15 cellular contexts compared by ENCODE assay signal in the genomic region with DNA sequence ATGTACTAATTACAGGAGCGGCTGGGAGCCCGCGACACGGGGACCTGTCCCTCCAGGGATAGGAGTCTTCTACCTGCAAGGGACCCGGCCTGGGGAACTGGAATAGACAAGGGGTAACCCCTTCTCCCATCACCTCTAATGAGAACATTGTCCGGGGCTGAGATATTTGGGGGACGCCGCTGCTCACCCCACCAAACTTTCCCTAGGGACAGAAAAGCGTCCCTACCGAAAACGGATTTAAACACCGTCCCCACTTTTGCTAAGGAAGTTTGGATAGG. TPM values are rescaled to one million over a fixed set of nuclear protein-coding genes. Genes with fewer than 3 reads are reported as not detected.
DNase-seq lines count a peak whose midpoint lies in the region; ATAC-seq and TF ChIP-seq lines count a peak whose summit lies in the region.
"Had no signal": no experiment of that assay in that cellular context is flagged by ENCODE, and none has a peak within 500 bp of the region (broad histone marks: within the 10 kb centered on the region; RNA-seq: fewer than 3 reads in every experiment).

No MANE protein-coding gene starts in this region.

- peaks cover 12% of the 10 kb centered on the region; the same call in 1 of the 2 replicates for H3K9me3 ChIP-seq in AG04450 (ENCODE audit: control insufficient read depth, insufficient read depth, low read length)
- H3K9me3 ChIP-seq in right cardiac atrium (ENCODE audit: control insufficient read depth, low read length), result no peaks in the 10 kb centered on the region
- no peaks in the 10 kb centered on the region for H3K9me3 ChIP-seq in trophoblast cell (ENCODE audit: insufficient read depth, low read depth, low read length)
- H3K9me3 ChIP-seq in A673 (ENCODE audit: low read depth, low read length, poor library complexity, severe bottlenecking), result no peaks in the 10 kb centered on the region
- H3K9me3 ChIP-seq: adrenal gland had no signal

- H3K27me3 ChIP-seq in AG04450 (ENCODE audit: control insufficient read depth, insufficient read depth, low read length) (peaks cover 27% of the 10 kb centered on the region), right cardiac atrium (ENCODE audit: control insufficient read depth, insufficient read depth) (no peaks in the 10 kb centered on the region), trophoblast cell (ENCODE audit: insufficient read depth, low read length) (peaks cover 9% of the 10 kb centered on the region), A673 (replicated peaks; ENCODE audit: insufficient read depth, low read depth, low read length, poor library complexity) (no peaks in the 10 kb centered on the region)

- in situ Hi-C loops in astrocyte of the cerebellum (cut with HindIII; ENCODE audit: low sequenced_read_pairs), result no loop called here

- ATAC-seq in right cardiac atrium (no peak), GM18858 (IDR thresholded peaks at IDR 0.05; ENCODE audit: unreplicated experiment) (no peak)
- ATAC-seq: activated CD8-positive, alpha-beta T cell treated with anti-CD3 and anti-CD28 coated beads, Interleukin-2, amount 10 ng/mL, durations not matched to agents 7 days and 5 days had no signal

- H3K79me2 ChIP-seq in trophoblast cell (ENCODE audit: control insufficient read depth, insufficient read depth, low read length, poor library complexity), result peaks cover 13% of the 10 kb centered on the region

- H3K23ac ChIP-seq in trophoblast cell (ENCODE audit: low read length), result no peak overlapping the region

- H3K27ac ChIP-seq in AG04450 (ENCODE audit: low read depth, low read length), result peak overlapping the region; percentile 11
- H3K27ac ChIP-seq in right cardiac atrium (ENCODE audit: low read length), result no peak overlapping the region
- H3K27ac ChIP-seq in trophoblast cell (ENCODE audit: low read depth, low read length), result no peak overlapping the region
- no peak overlapping the region for H3K27ac ChIP-seq in A673 (ENCODE audit: low read depth, low read length, poor library complexity, severe bottlenecking)
- H3K27ac ChIP-seq: adrenal gland; BLaER1 treated with 17β-estradiol and CSF1 and Interleukin-3, amounts not matched to agents 10 nM and 100 nM; HL-60 had no signal

- H2AK5ac ChIP-seq in trophoblast cell (ENCODE audit: low read length), result no peak overlapping the region

- no peaks in the 10 kb centered on the region for H3K36me3 ChIP-seq in trophoblast cell (ENCODE audit: control insufficient read depth in 1 of 2, insufficient read depth in 2 of 2, low read length in 2 of 2)
- no peaks in the 10 kb centered on the region for H3K36me3 ChIP-seq in A673 (ENCODE audit: insufficient read depth, low read length, poor library complexity, severe bottlenecking)
- H3K36me3 ChIP-seq: adrenal gland; BLaER1 treated with 17β-estradiol and CSF1 and Interleukin-3, amounts not matched to agents 10 nM and 100 nM had no signal

- H3K4me2 ChIP-seq in trophoblast cell (ENCODE audit: low read length), result peak overlapping the region; percentile 81
- H3K4me2 ChIP-seq: BLaER1 treated with 17β-estradiol and CSF1 and Interleukin-3, amounts not matched to agents 10 nM and 100 nM had no signal

- POLR2A ChIA-PET in AG04450 (lab: Yijun Ruan, JAX) (no interaction called here), A673 (lab: Charles Lee; ENCODE audit: low non-redundant PET) (no interaction called here)

- H3K4me1 ChIP-seq in right cardiac atrium (ENCODE audit: control insufficient read depth, insufficient read depth, low read length), result peaks cover 5% of the 10 kb centered on the region
- H3K4me1 ChIP-seq in trophoblast cell (ENCODE audit: control insufficient read depth in 1 of 2, insufficient read depth in 2 of 2, low read length in 2 of 2), result peaks cover 20 to 28% of the 10 kb centered on the region in 2 experiments
- peaks cover 20% of the 10 kb centered on the region for H3K4me1 ChIP-seq in A673 (ENCODE audit: insufficient read depth, low read length, poor library complexity, severe bottlenecking)
- H3K4me1 ChIP-seq: BLaER1 treated with 17β-estradiol and CSF1 and Interleukin-3, amounts not matched to agents 10 nM and 100 nM had no signal

- no peak overlapping the region for H4K12ac ChIP-seq in trophoblast cell (ENCODE audit: low read depth, low read length)

- no peak for DNase-seq in AG04450 (ENCODE audit: low read depth, low spot score)
- DNase-seq in astrocyte of the cerebellum (ENCODE audit: low read depth), result no peak
- DNase-seq in right cardiac atrium, result no peak
- DNase-seq in trophoblast cell, result no peak
- no peak for DNase-seq in A673 (ENCODE audit: low spot score)
- DNase-seq in stimulated activated CD8-positive, alpha-beta memory T cell treated with anti-CD3 and anti-CD28 coated beads, Interleukin-4, amount 100 ng/mL, for 48 hours, result no peak
- DNase-seq in NCI-H1436 treated with DMSO at 0.1 percent for 48 hours (lab: John Stamatoyannopoulos, UW), result no peak
- DNase-seq: activated CD8-positive, alpha-beta T cell treated with anti-CD3 and anti-CD28 coated beads, Interleukin-2, amount 10 ng/mL, durations not matched to agents 7 days and 5 days; adrenal gland; NCI-H1105 treated with DMSO at 0.1 percent for 48 hours; stimulated activated CD4-positive, alpha-beta T cell treated with anti-CD3 and anti-CD28 coated beads, Interleukin-2, amount 100 ng/mL, for 48 hours had no signal

- H3K18ac ChIP-seq in trophoblast cell (ENCODE audit: low read length), result peak overlapping the region; percentile 10

- H2BK12ac ChIP-seq in trophoblast cell (ENCODE audit: low read length), result no peak overlapping the region

- H3K79me1 ChIP-seq in trophoblast cell (ENCODE audit: low read length), result peaks cover 32% of the 10 kb centered on the region

- H3K14ac ChIP-seq in trophoblast cell (ENCODE audit: low read length), result no peak overlapping the region

- 9% methylated on average over 12 of the region's 12 CpGs for WGBS in right cardiac atrium
- no CpG with 5 or more reads among the region's 12 CpGs for WGBS in trophoblast cell (ENCODE audit: extremely low coverage, insufficient coverage, insufficient read length)

- CTCF ChIA-PET in AG04450 (lab: Charles Lee) (interaction anchor here (0.6 to 2.7 kb wide), 4 partner anchors 350 to 1351 kb away, joined by 4 to 9 read pairs (median 6); no protein-coding TSS in a partner anchor), A673 (lab: Charles Lee) (interaction anchor here (0.5 kb wide), 1 partner anchor 394 kb away, joined by 5 read pairs; no protein-coding TSS in a partner anchor)

- peak overlapping the region; percentile 1 for H4K91ac ChIP-seq in trophoblast cell (ENCODE audit: low read depth, low read length)

- no peak overlapping the region for H4K8ac ChIP-seq in trophoblast cell (ENCODE audit: low read depth, low read length)

- H2BK5ac ChIP-seq in trophoblast cell (ENCODE audit: low read depth, low read length, poor library complexity), result no peak overlapping the region

- TF ChIP-seq CTCF in AG04450 (IDR thresholded peaks at IDR 0.05; ENCODE audit: low read depth, low read length) (no peak), astrocyte of the cerebellum (IDR thresholded peaks at IDR 0.05; ENCODE audit: low read depth, low read length, missing control alignments) (no peak), A673 (conservative IDR thresholded peaks at IDR 0.05; ENCODE audit: low read depth, low read length) (no peak)

- no TSS peak for BruUV-seq in A673 (replicated peaks; lab: Mats Ljungman, UMichigan)

- intact Hi-C loops in right cardiac atrium (cut with DNase I), result loop anchor here in 2 of 4 donors (5.0 to 10.0 kb wide), 3 partner anchors 83 to 645 kb away; no protein-coding TSS in a partner anchor
- intact Hi-C loops in A673 (cut with micrococcal nuclease; ENCODE audit: unreplicated experiment), result loop anchor here (5.0 kb wide), 1 partner anchor 880 kb away; no protein-coding TSS in a partner anchor

- no peak overlapping the region for H2AFZ ChIP-seq in trophoblast cell (ENCODE audit: insufficient read depth, low read length, poor library complexity)

- H3K9ac ChIP-seq in trophoblast cell (ENCODE audit: low read length), result no peak overlapping the region
- H3K9ac ChIP-seq: BLaER1 treated with 17β-estradiol and CSF1 and Interleukin-3, amounts not matched to agents 10 nM and 100 nM had no signal

- H2BK120ac ChIP-seq in trophoblast cell (ENCODE audit: insufficient read depth, low read length, poor library complexity), result peak overlapping the region; percentile 46

- H3K4ac ChIP-seq in trophoblast cell (ENCODE audit: low read depth, low read length), result no peak overlapping the region

- H3K4me3 ChIP-seq in AG04450 (ENCODE audit: low read depth, low read length), result peak overlapping the region; percentile 63
- peak overlapping the region; percentile 47 for H3K4me3 ChIP-seq in astrocyte of the cerebellum (ENCODE audit: low read depth, low read length)
- H3K4me3 ChIP-seq in right cardiac atrium (ENCODE audit: low read length), result peak overlapping the region; percentile 29
- no peak overlapping the region for H3K4me3 ChIP-seq in trophoblast cell (ENCODE audit: low read depth, low read length)
- H3K4me3 ChIP-seq in A673 (ENCODE audit: low read depth, low read length, poor library complexity, severe bottlenecking), result no peak overlapping the region
- H3K4me3 ChIP-seq: BLaER1 treated with 17β-estradiol and CSF1 and Interleukin-3, amounts not matched to agents 10 nM and 100 nM had no signal

RNA-seq across cellular contexts. Expression of gene SOX9, which starts 3.4 kb away (rescaled TPM):
- polyA plus RNA-seq in AG04450 (2011; rRNA removed), result 5.5 and 6.0 TPM in 2 replicates
- polyA minus RNA-seq in AG04450 (2011; rRNA and poly(A)+ RNA removed), result 5.0 and 6.3 TPM in 2 replicates
- 10 to 100 TPM; 10.5 to 23.5 (median 20.6) TPM for total RNA-seq in right cardiac atrium
- 12.5 TPM for polyA plus RNA-seq in right cardiac atrium
- 34.9 and 36.2 TPM in 2 replicates for polyA plus RNA-seq in trophoblast cell (2013)
- total RNA-seq in A673 (2021), result 31.1 and 37.5 TPM in 2 replicates
- total RNA-seq: activated CD8-positive, alpha-beta T cell treated with anti-CD3 and anti-CD28 coated beads, Interleukin-2, amount 10 ng/mL, durations not matched to agents 7 days and 5 days; mononuclear cell had no signal

Comparison
In these comparisons a context has a peak if more than half of its experiments do, and no peak if none do; other contexts are left out.
1. H3K4me3 ChIP-seq: peak in AG04450 (single experiment), astrocyte of the cerebellum (single experiment) and right cardiac atrium (single experiment); none in trophoblast cell (single experiment) and A673 (single experiment).